ENCODE assay signal across 32 cellular contexts in the genomic region with DNA sequence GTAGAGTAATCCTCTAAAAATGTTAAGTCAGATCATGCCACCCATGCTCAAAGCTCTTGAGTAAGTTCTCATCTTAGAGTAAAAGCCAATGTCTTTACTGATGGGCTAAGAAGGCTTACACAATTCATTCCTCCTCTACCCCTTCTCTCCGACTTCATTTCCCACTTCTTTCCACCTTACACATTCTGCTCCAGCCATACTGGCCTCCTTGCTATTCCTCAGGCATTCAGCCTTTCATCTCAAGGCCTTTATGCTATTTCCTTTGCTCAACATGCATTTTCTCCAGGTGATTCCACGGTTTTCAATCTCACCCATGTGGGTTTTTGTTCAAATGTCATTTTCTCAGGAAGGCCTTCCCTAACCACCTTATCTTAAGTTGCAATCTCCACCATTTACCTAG.
"Had no signal": no experiment of that assay in that cellular context is flagged by ENCODE, and none has a peak within 500 bp of the region (broad histone marks: within the 10 kb centered on the region; RNA-seq: fewer than 3 reads in every experiment).

No MANE protein-coding gene starts in this region.

- ATAC-seq: activated CD4-positive, CD25-positive, alpha-beta regulatory T cell treated with anti-CD3 and anti-CD28 coated beads, Interleukin-2, amount 50 U/mL, for 24 hours; effector memory CD8-positive, alpha-beta T cell; gastroesophageal sphincter; naive thymus-derived CD4-positive, alpha-beta T cell; stimulated activated naive CD8-positive, alpha-beta T cell treated with anti-CD3 and anti-CD28 coated beads, Interleukin-15, Interleukin-2, amounts not matched to agents 100 U/mL and 50 U/mL, for 24 hours; T-helper 17 cell had no signal

- H3K4me3 ChIP-seq: gastroesophageal sphincter, neural progenitor cell, thoracic aorta, upper lobe of left lung, vagina had no signal

- H3K9me3 Mint-ChIP-seq: activated CD4-positive, alpha-beta memory T cell treated with anti-CD3 and anti-CD28 coated beads for 36 hours; activated naive CD4-positive, alpha-beta T cell treated with anti-CD3 and anti-CD28 coated beads for 36 hours; activated naive CD8-positive, alpha-beta T cell treated with anti-CD3 and anti-CD28 coated beads for 36 hours; activated T-helper 1 cell treated with anti-CD3 and anti-CD28 coated beads, Interleukin-12 subunit alpha, Interleukin-12 subunit beta, Interleukin-2, Interleukin-4 antibody, amounts not matched to agents 30 ng/mL and 10 ng/mL and 1 ng/mL, durations not matched to agents 14 hours and 24 hours and 36 hours; effector memory CD8-positive, alpha-beta T cell; mesothelial cell of epicardium; neural progenitor cell had no signal

- H3K27me3 Mint-ChIP-seq: activated CD4-positive, alpha-beta memory T cell treated with anti-CD3 and anti-CD28 coated beads for 36 hours; activated naive CD8-positive, alpha-beta T cell treated with anti-CD3 and anti-CD28 coated beads for 36 hours; effector memory CD8-positive, alpha-beta T cell; T-helper 17 cell had no signal

- H3K27ac Mint-ChIP-seq: activated CD4-positive, alpha-beta memory T cell treated with anti-CD3 and anti-CD28 coated beads for 36 hours; activated naive CD4-positive, alpha-beta T cell treated with anti-CD3 and anti-CD28 coated beads for 36 hours; activated naive CD8-positive, alpha-beta T cell treated with anti-CD3 and anti-CD28 coated beads for 36 hours; activated T-helper 1 cell treated with anti-CD3 and anti-CD28 coated beads, Interleukin-12 subunit alpha, Interleukin-12 subunit beta, Interleukin-2, Interleukin-4 antibody, amounts not matched to agents 30 ng/mL and 10 ng/mL and 1 ng/mL, durations not matched to agents 14 hours and 24 hours and 36 hours; effector memory CD8-positive, alpha-beta T cell; mesothelial cell of epicardium; naive thymus-derived CD4-positive, alpha-beta T cell; neural progenitor cell; T-helper 17 cell had no signal

- H3K9me3 ChIP-seq: gastroesophageal sphincter, thoracic aorta, upper lobe of left lung, vagina had no signal

- H2AFZ ChIP-seq: neural progenitor cell had no signal

- H3K36me3 ChIP-seq: neural progenitor cell, upper lobe of left lung, vagina had no signal

- H3K27me3 ChIP-seq: gastroesophageal sphincter, neural progenitor cell, upper lobe of left lung, vagina had no signal

- H3K4me2 ChIP-seq: neural progenitor cell had no signal

- DNase-seq: activated CD4-positive, alpha-beta memory T cell treated with anti-CD3 and anti-CD28 coated beads for 36 hours; activated CD4-positive, alpha-beta T cell treated with anti-CD3 and anti-CD28 coated beads for 48 hours; activated CD8-positive, alpha-beta memory T cell treated with anti-CD3 and anti-CD28 coated beads, Interleukin-2, amount 50 U/mL, for 4 hours; activated effector memory CD4-positive, alpha-beta T cell treated with anti-CD3 and anti-CD28 coated beads, Interleukin-2, amount 50 U/mL, for 16 hours; activated naive CD4-positive, alpha-beta T cell treated with anti-CD3 and anti-CD28 coated beads for 36 hours; activated naive CD8-positive, alpha-beta T cell treated with anti-CD3 and anti-CD28 coated beads for 36 hours; activated T-cell treated with anti-CD3 and anti-CD28 coated beads, Interleukin-2, amount 50 U/mL, for 1 hour; amniotic stem cell; cerebellar nuclear complex; cortex of kidney; effector memory CD8-positive, alpha-beta T cell; head of caudate nucleus; hippocampal formation; left cardiac atrium; mammary epithelial cell; naive thymus-derived CD4-positive, alpha-beta T cell; occipital lobe; posterior cingulate gyrus; right cardiac atrium; stimulated activated CD4-positive, alpha-beta T cell treated with anti-CD3 and anti-CD28 coated beads, Interleukin-2, amount 100 ng/mL, for 48 hours; stimulated activated naive CD8-positive, alpha-beta T cell treated with anti-CD3 and anti-CD28 coated beads, Interleukin-15, Interleukin-2, amounts not matched to agents 100 U/mL and 50 U/mL, for 24 hours; T-helper 17 cell; T1000; upper lobe of left lung; WERI-Rb-1 had no signal

- H3K4me3 Mint-ChIP-seq: activated CD4-positive, alpha-beta memory T cell treated with anti-CD3 and anti-CD28 coated beads for 36 hours; activated naive CD4-positive, alpha-beta T cell treated with anti-CD3 and anti-CD28 coated beads for 36 hours; activated naive CD8-positive, alpha-beta T cell treated with anti-CD3 and anti-CD28 coated beads for 36 hours; activated T-helper 1 cell treated with anti-CD3 and anti-CD28 coated beads, Interleukin-12 subunit alpha, Interleukin-12 subunit beta, Interleukin-2, Interleukin-4 antibody, amounts not matched to agents 30 ng/mL and 10 ng/mL and 1 ng/mL, durations not matched to agents 14 hours and 24 hours and 36 hours; effector memory CD8-positive, alpha-beta T cell; mesothelial cell of epicardium; naive thymus-derived CD4-positive, alpha-beta T cell; neural progenitor cell; T-helper 17 cell had no signal

- H3K27ac ChIP-seq: neural progenitor cell, vagina, WERI-Rb-1 had no signal

- H3K9ac ChIP-seq: neural progenitor cell had no signal
